8 cellular contexts compared by ENCODE assay signal in genomic region chr13:36999054-36999927, GRCh38. TPM values are rescaled to one million over a fixed set of nuclear protein-coding genes. Genes with fewer than 3 reads are reported as not detected.
DNase-seq lines count a peak whose midpoint lies in the region; ATAC-seq and TF ChIP-seq lines count a peak whose summit lies in the region.

TSS of gene ALG5 (minus strand) at chr13:36999340. CDS start at chr13:36999300, 40 bp downstream.

- TF ChIP-seq CTCF in DOHH2 (IDR thresholded peaks at IDR 0.05; ENCODE audit: low read depth, low read length, poor library complexity, severe bottlenecking) (peak; percentile 90), esophagus squamous epithelium (IDR thresholded peaks at IDR 0.05) (peak; percentile 89 to 98 (median 97))

- H3K27ac ChIP-seq in DOHH2 (ENCODE audit: low read depth, low read length): peak within 1 kb of the TSS; percentile 93
- peak within 1 kb of the TSS; percentile 93 for H3K27ac ChIP-seq in Karpas-422 (ENCODE audit: low read length)
- peak within 1 kb of the TSS; percentile 92 to 99 (median 96) for H3K27ac ChIP-seq in esophagus squamous epithelium

- peaks cover 10% of the 10 kb centered on the region for H4K20me1 ChIP-seq in DOHH2 (ENCODE audit: control insufficient read depth, insufficient read depth, low read depth, low read length)
- H4K20me1 ChIP-seq in Karpas-422 (ENCODE audit: insufficient read depth, low read depth, low read length): peaks cover 5% of the 10 kb centered on the region; the same call in 1 of the 2 replicates

- peaks cover 69% of the 10 kb centered on the region for H3K36me3 ChIP-seq in DOHH2 (ENCODE audit: control insufficient read depth, low read length)
- H3K36me3 ChIP-seq in Karpas-422 (ENCODE audit: insufficient read depth, low read length): peaks cover 30% of the 10 kb centered on the region; the same call in 1 of the 2 replicates
- H3K36me3 ChIP-seq in esophagus squamous epithelium: peaks cover 1 to 33% (median 3%) of the 10 kb centered on the region in 3 donors

- peaks cover 85% of the 10 kb centered on the region for H3K79me2 ChIP-seq in DOHH2 (ENCODE audit: control insufficient read depth, low read length)
- peaks cover 74% of the 10 kb centered on the region for H3K79me2 ChIP-seq in Karpas-422 (ENCODE audit: low read length)

- H3K27ac Mint-ChIP-seq in naive B cell: peak within 1 kb of the TSS; percentile 100
- H3K27ac Mint-ChIP-seq in stimulated activated memory B cell treated with anti-CD40 and anti-IgM and Interleukin-4, amounts not matched to agents 10 μg/mL and 1 μg/mL and 100 μg/mL, for 72 hours: peak within 1 kb of the TSS; percentile 100

- peak within 1 kb of the TSS; percentile 98 to 100 (median 100) for H3K4me3 Mint-ChIP-seq in naive B cell
- peak within 1 kb of the TSS; percentile 99 for H3K4me3 Mint-ChIP-seq in stimulated activated memory B cell treated with anti-CD40 and anti-IgM and Interleukin-4, amounts not matched to agents 10 μg/mL and 1 μg/mL and 100 μg/mL, for 72 hours

- no peaks in the 10 kb centered on the region for H3K27me3 Mint-ChIP-seq in naive B cell
- H3K27me3 Mint-ChIP-seq in stimulated activated memory B cell treated with anti-CD40 and anti-IgM and Interleukin-4, amounts not matched to agents 10 μg/mL and 1 μg/mL and 100 μg/mL, for 72 hours: no peaks in the 10 kb centered on the region

- peak; percentile 97 for DNase-seq in Karpas-422
- peak; percentile 91 for DNase-seq in RKO (ENCODE audit: low spot score)
- peak; percentile 95 for DNase-seq in activated T-helper 1 cell treated with Interleukin-2 at 50 U/mL for 16 hours (ENCODE audit: low read depth)
- DNase-seq in esophagus squamous epithelium (lab: John Stamatoyannopoulos, UW): peak; percentile 35
- peak; percentile 97 for DNase-seq in naive B cell

- peaks cover 0 to 5% (median 0%) of the 10 kb centered on the region in 7 donors for H3K9me3 Mint-ChIP-seq in naive B cell
- no peaks in the 10 kb centered on the region for H3K9me3 Mint-ChIP-seq in stimulated activated memory B cell treated with anti-CD40 and anti-IgM and Interleukin-4, amounts not matched to agents 10 μg/mL and 1 μg/mL and 100 μg/mL, for 72 hours

- peak within 1 kb of the TSS; percentile 96 for H3K9ac ChIP-seq in Karpas-422 (ENCODE audit: low read length)

- TF ChIP-seq POLR2A in esophagus squamous epithelium (IDR thresholded peaks at IDR 0.05): peak in 2 of 4 donors; percentile 41 to 67

- no peaks in the 10 kb centered on the region for H3K9me3 ChIP-seq in DOHH2 (ENCODE audit: control insufficient read depth, insufficient read depth, low read length)
- no peaks in the 10 kb centered on the region for H3K9me3 ChIP-seq in Karpas-422 (ENCODE audit: low read length)
- H3K9me3 ChIP-seq in esophagus squamous epithelium: no peaks in the 10 kb centered on the region

- H3K36me3 Mint-ChIP-seq in naive B cell: peaks cover 6 to 13% of the 10 kb centered on the region in 2 donors
- peaks cover 14% of the 10 kb centered on the region for H3K36me3 Mint-ChIP-seq in stimulated activated memory B cell treated with anti-CD40 and anti-IgM and Interleukin-4, amounts not matched to agents 10 μg/mL and 1 μg/mL and 100 μg/mL, for 72 hours

- peak within 1 kb of the TSS; percentile 88 for H3K4me2 ChIP-seq in DOHH2 (ENCODE audit: low read length)
- H3K4me2 ChIP-seq in Karpas-422 (ENCODE audit: low read depth, low read length, poor library complexity, severe bottlenecking): peak within 1 kb of the TSS; percentile 82

- no peaks in the 10 kb centered on the region for H3K9me2 ChIP-seq in DOHH2 (replicated peaks; ENCODE audit: control insufficient read depth, low read length)
- no peaks in the 10 kb centered on the region for H3K9me2 ChIP-seq in Karpas-422 (replicated peaks; ENCODE audit: insufficient read depth, low read length)

- H3K4me1 Mint-ChIP-seq in naive B cell: peaks cover 28 to 44% (median 29%) of the 10 kb centered on the region in 3 donors
- peaks cover 26% of the 10 kb centered on the region for H3K4me1 Mint-ChIP-seq in stimulated activated memory B cell treated with anti-CD40 and anti-IgM and Interleukin-4, amounts not matched to agents 10 μg/mL and 1 μg/mL and 100 μg/mL, for 72 hours

- intact Hi-C loops in esophagus squamous epithelium (cut with DNase I): loop anchor here (5.0 kb wide), 1 partner anchor 58 kb away; the partner anchor contains the start of gene SUPT20H

- H3K4me3 ChIP-seq in DOHH2 (ENCODE audit: low read length): peak within 1 kb of the TSS; percentile 89
- H3K4me3 ChIP-seq in Karpas-422 (ENCODE audit: low read length): peak within 1 kb of the TSS; percentile 97
- peak within 1 kb of the TSS; percentile 68 to 99 (median 93) for H3K4me3 ChIP-seq in esophagus squamous epithelium

- ATAC-seq in GM21786 (IDR thresholded peaks at IDR 0.05; ENCODE audit: unreplicated experiment) (peak; percentile 66), naive B cell (ENCODE audit: low read depth in 2 of 2) (peak; percentile 63 to 70)
- ATAC-seq in stimulated activated memory B cell treated with anti-CD40 and anti-IgM and Interleukin-4, amounts not matched to agents 10 μg/mL and 1 μg/mL and 100 μg/mL, for 72 hours: peak; percentile 85

- H3K4me1 ChIP-seq in DOHH2 (ENCODE audit: control insufficient read depth, low read length) (peaks cover 23% of the 10 kb centered on the region), Karpas-422 (ENCODE audit: low read length) (peaks cover 38% of the 10 kb centered on the region), esophagus squamous epithelium (peaks cover 0 to 33% (median 14%) of the 10 kb centered on the region in 3 donors)

- peaks cover 14% of the 10 kb centered on the region for H3F3A ChIP-seq in DOHH2 (ENCODE audit: control insufficient read depth, insufficient read depth)

- 0% methylated on average over 16 to 25 of the region's 54 CpGs for whole genome bisulfite sequencing in esophagus squamous epithelium, 2 donors

- H3K27me3 ChIP-seq in DOHH2 (ENCODE audit: control insufficient read depth, low read length) (no peaks in the 10 kb centered on the region), Karpas-422 (ENCODE audit: low read length) (no peaks in the 10 kb centered on the region), esophagus squamous epithelium (no peaks in the 10 kb centered on the region)

- H2AFZ ChIP-seq in Karpas-422 (ENCODE audit: low read length): peak within 1 kb of the TSS; percentile 31; the same call in 1 of the 2 replicates

RNA-seq across cellular contexts. Expression of gene ALG5, which starts in this region (rescaled TPM):
- total RNA-seq in Karpas-422 (2014; rRNA removed; shearing (Covaris generic); ENCODE audit: low replicate concordance): 16.8 and 36.9 TPM in 2 replicates
- total RNA-seq in esophagus squamous epithelium: 10 to 100 TPM; 15.0 to 43.1 (median 23.3) TPM
- 10 to 100 TPM; 52.3 to 66.0 (median 64.6) TPM for polyA plus RNA-seq in naive B cell (ENCODE audit: low read depth in 6 of 6)

Comparison
In these comparisons a context has a peak if more than half of its experiments do, and no peak if none do; other contexts are left out.
1. Peak in every context shown above with its lines: DNase-seq, ATAC-seq, H3K4me3 ChIP-seq and H3K27ac ChIP-seq.
2. DNase-seq: peak in every context shown above with its lines; median percentile 97 in Karpas-422; 97 in naive B cell; 95 in activated T-helper 1 cell treated with Interleukin-2 at 50 U/mL for 16 hours; 91 in RKO; 35 in esophagus squamous epithelium.